ENCODE assay signal across 8 cellular contexts in the genomic region with DNA sequence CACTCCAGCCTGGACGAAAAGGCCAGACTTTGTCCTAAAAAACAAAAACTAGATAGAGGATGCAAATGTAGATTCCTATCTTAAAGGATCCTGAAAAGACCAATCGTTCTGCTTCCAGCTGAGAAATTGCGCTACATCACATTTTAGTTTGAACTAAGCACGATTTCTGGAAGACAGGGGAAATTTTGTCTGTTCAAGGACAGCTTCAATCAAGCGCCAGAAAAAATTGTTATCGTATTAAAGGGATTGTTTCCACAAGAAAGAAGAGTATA. TPM values are rescaled to one million over a fixed set of nuclear protein-coding genes. Genes with fewer than 3 reads are reported as not detected.
A peak's percentile ranks its signal among the peaks of the same experiment; 100 is the strongest.
DNase-seq lines count a peak whose midpoint lies in the region; ATAC-seq, FAIRE-seq and TF ChIP-seq lines count a peak whose summit lies in the region.

No MANE protein-coding gene starts in this region.

- TF ChIP-seq CTCF in astrocyte of the spinal cord (IDR thresholded peaks at IDR 0.05; ENCODE audit: low read depth, low read length), result no peak
- no peak for TF ChIP-seq CTCF in HepG2 (CRISPR knock-in tag; IDR thresholded peaks at IDR 0.05)

- no peak for TF ChIP-seq EP300 in HepG2 (IDR thresholded peaks at IDR 0.05; ENCODE audit: low read depth in 2 of 2, low read length in 2 of 2)
- TF ChIP-seq EP300 in HepG2 (CRISPR knock-in tag; IDR thresholded peaks at IDR 0.05; ENCODE audit: borderline replicate concordance), result no peak

- no peak for ATAC-seq in HepG2

- H3K9ac ChIP-seq in HepG2 (ENCODE audit: insufficient read depth, low read depth, low read length), result peak overlapping the region; percentile 84

- TF ChIP-seq RAD21 in HepG2 (CRISPR knock-in tag; IDR thresholded peaks at IDR 0.05), result no peak

- POLR2A ChIA-PET in HepG2 (lab: Yijun Ruan, JAX), result interaction anchor here (1.0 to 8.1 kb wide), 6 partner anchors 9 to 31 kb away, joined by 5 to 172 read pairs (median 13); a partner anchor contains a TSS

- H3K4me1 Mint-ChIP-seq in activated T-cell treated with anti-CD3 and anti-CD28 coated beads, Interleukin-2, amount 50 U/mL, for 24 hours (ENCODE audit: low read depth), result peaks cover 48% of the 10 kb centered on the region

- no peak for TF ChIP-seq POLR2A in HepG2 (IDR thresholded peaks at IDR 0.05; ENCODE audit: insufficient read depth in 1 of 2, low read depth in 2 of 2, low read length in 2 of 2)

- no TSS peak for BruUV-seq in HepG2 (replicated peaks; lab: Mats Ljungman, UMichigan)

- H3K4me2 ChIP-seq in HepG2 (ENCODE audit: low read depth, low read length), result peak overlapping the region; percentile 93

- H3K36me3 ChIP-seq in HepG2 (replicated peaks in 1 of 2; ENCODE audit: control insufficient read depth in 1 of 2, insufficient read depth in 2 of 2, low read length in 2 of 2) (0 out of 5 replicates have a peak, but pooled peaks cover 0 to 2% of the 10 kb centered on the region in 2 experiments), thymus (ENCODE audit: control insufficient read depth, insufficient read depth) (no peaks in the 10 kb centered on the region)

- H3K9me3 ChIP-seq in HepG2 (ENCODE audit: low read length) (no peaks in the 10 kb centered on the region), thymus (ENCODE audit: control insufficient read depth) (no peaks in the 10 kb centered on the region)

- peak overlapping the region; percentile 87 for H3K27ac ChIP-seq in HepG2 (ENCODE audit: extremely low read length, insufficient read depth, low read length)
- H3K27ac ChIP-seq in thymus (ENCODE audit: low read depth), result no peak overlapping the region

- FAIRE-seq in HepG2 (lab: Jason Lieb, UNC), result no peak

- WGBS in HepG2 (ENCODE audit: low lambda C conversion rate), result 8% methylated on average over 6 of the region's 6 CpGs
- 72% methylated on average over 6 of the region's 6 CpGs for WGBS in thymus

- intact Hi-C loops in HepG2 (cut with micrococcal nuclease; ENCODE audit: unreplicated experiment), result loop anchor here (1.0 kb wide), 2 partner anchors 18 to 31 kb away; a partner anchor contains a TSS

- H3K4me3 Mint-ChIP-seq in activated T-cell treated with anti-CD3 and anti-CD28 coated beads, Interleukin-2, amount 50 U/mL, for 24 hours, result peak overlapping the region; percentile 89

- H4K20me1 ChIP-seq in HepG2 (ENCODE audit: insufficient read depth, low read length), result peaks cover 26% of the 10 kb centered on the region

- in situ Hi-C loops in astrocyte of the spinal cord (cut with HindIII; ENCODE audit: low sequenced_read_pairs) (no loop called here), HepG2 (cut with HindIII; ENCODE audit: extremely low pct_ligation_motif_present, low pct_unique_long_range_greater_than_20kb) (no loop called here)

- no peaks in the 10 kb centered on the region for H3K27me3 Mint-ChIP-seq in activated T-cell treated with anti-CD3 and anti-CD28 coated beads, Interleukin-2, amount 50 U/mL, for 24 hours

- no peaks in the 10 kb centered on the region; a peak in 1 of 5 replicates for H3K27me3 ChIP-seq in HepG2 (ENCODE audit: control insufficient read depth in 1 of 2, insufficient read depth in 2 of 2, low read length in 2 of 2)
- no peaks in the 10 kb centered on the region for H3K27me3 ChIP-seq in thymus (ENCODE audit: control insufficient read depth, insufficient read depth)

- H2AFZ ChIP-seq in HepG2 (ENCODE audit: low read length), result peak overlapping the region; percentile 49

- no peak for DNase-seq in activated T-cell treated with anti-CD3 and anti-CD28 coated beads, Interleukin-2, amount 50 U/mL, for 24 hours
- DNase-seq in activated T-cell treated with anti-CD3 and anti-CD28 coated beads, Interleukin-2, amount 50 U/mL, for 1 hour, result no peak
- DNase-seq in astrocyte of the spinal cord (ENCODE audit: low read depth, low spot score) (no peak), HepG2 (ENCODE audit: low spot score) (no peak), nucleus accumbens (lab: John Stamatoyannopoulos, UW) (no peak)
- DNase-seq in stimulated activated CD4-positive, alpha-beta T cell treated with anti-CD3 and anti-CD28 coated beads, Interleukin-15, amount 100 ng/mL, for 24 hours, result no peak
- no peak for DNase-seq in activated CD4-positive, alpha-beta T cell treated with anti-CD3 and anti-CD28 coated beads for 4 hours

- CTCF ChIA-PET in HepG2 (lab: Yijun Ruan, JAX; ENCODE audit: low intra/inter-chr PET ratio, low total read pairs), result no interaction called here

- H3K36me3 Mint-ChIP-seq in activated T-cell treated with anti-CD3 and anti-CD28 coated beads, Interleukin-2, amount 50 U/mL, for 24 hours (ENCODE audit: low read depth), result peaks cover 15% of the 10 kb centered on the region

- peak overlapping the region; percentile 51 for H3K4me3 ChIP-seq in astrocyte of the spinal cord (ENCODE audit: low read depth, low read length)
- peak overlapping the region; percentile 81 to 93 (median 88) for H3K4me3 ChIP-seq in HepG2 (replicated peaks in 1 of 3; ENCODE audit: insufficient read depth in 1 of 3, low read depth in 2 of 3, low read length in 3 of 3)
- peak overlapping the region; percentile 70 for H3K4me3 ChIP-seq in thymus (ENCODE audit: low read length)

- peaks cover 43% of the 10 kb centered on the region for H3K79me2 ChIP-seq in HepG2 (ENCODE audit: insufficient read depth, low read length)

- H3K4me1 ChIP-seq in HepG2 (ENCODE audit: insufficient read depth, low read length) (peaks cover 24% of the 10 kb centered on the region), thymus (ENCODE audit: control insufficient read depth, insufficient read depth, low read length) (peaks cover 3% of the 10 kb centered on the region)

- no peaks in the 10 kb centered on the region for H3K9me3 Mint-ChIP-seq in activated T-cell treated with anti-CD3 and anti-CD28 coated beads, Interleukin-2, amount 50 U/mL, for 24 hours

- H3K27ac Mint-ChIP-seq in activated T-cell treated with anti-CD3 and anti-CD28 coated beads, Interleukin-2, amount 50 U/mL, for 24 hours, result peak overlapping the region; percentile 92

TF ChIP-seq in HepG2, 621 proteins besides CTCF, POLR2A, EP300 and RAD21:
- TF ChIP-seq ZNF317 (CRISPR knock-in tag; IDR thresholded peaks at IDR 0.05) (0 out of 2 replicates have a peak, but pooled peaks have one; percentile 9), SNAI1 (CRISPR knock-in tag; IDR thresholded peaks at IDR 0.05; ENCODE audit: borderline replicate concordance) (0 out of 2 replicates have a peak, but pooled peaks have one; percentile 44), ZNF557 (CRISPR knock-in tag; IDR thresholded peaks at IDR 0.05) (0 out of 2 replicates have a peak, but pooled peaks have one; percentile 42), KLF9 (CRISPR knock-in tag; IDR thresholded peaks at IDR 0.05; ENCODE audit: low read depth) (0 out of 2 replicates have a peak, but pooled peaks have one; percentile 4), STAT5B (CRISPR knock-in tag; IDR thresholded peaks at IDR 0.05) (no peak), ARNTL (CRISPR knock-in tag; IDR thresholded peaks at IDR 0.05) (no peak)

RNA-seq across cellular contexts. Expression of a gene that starts 0.7 kb away (rescaled TPM):
- total RNA-seq in HepG2 (2016; rRNA removed; fragmentation: Illumina TruSeq; extraction: Trizol), result 120 and 158 TPM in 2 replicates
- 37.4 and 46.0 TPM in 2 replicates for total RNA-seq in HepG2 (2016; cell fraction: cytosol; rRNA removed; fragmentation: Illumina TruSeq; extraction: Trizol; ENCODE audit: low read depth)
- 110 and 160 TPM in 2 replicates for total RNA-seq in HepG2 (2016; cell fraction: insoluble cytoplasmic fraction; rRNA removed; fragmentation: Illumina TruSeq; extraction: Trizol)
- 80.0 and 109 TPM in 2 replicates for total RNA-seq in HepG2 (2016; cell fraction: membrane; rRNA removed; fragmentation: Illumina TruSeq; extraction: Trizol)
- 123 and 135 TPM in 2 replicates for total RNA-seq in HepG2 (2016; cell fraction: nucleus; rRNA removed; fragmentation: Illumina TruSeq; extraction: Trizol)
- polyA plus RNA-seq in HepG2 (2011; rRNA removed) (99.1 and 121 TPM in 2 replicates), thymus (59.9 TPM)
- 45.0 and 85.9 TPM in 2 replicates for polyA plus RNA-seq in HepG2 (2011; cell fraction: cytosol; rRNA removed)
- 16.3 and 22.2 TPM in 2 replicates for polyA plus RNA-seq in HepG2 (2011; cell fraction: nucleus; rRNA removed)
- polyA plus RNA-seq in HepG2 (2012), result 185 and 257 TPM in 2 replicates
- polyA plus RNA-seq in HepG2 (2016; cell fraction: cytosol; fragmentation: Illumina TruSeq; extraction: Trizol; ENCODE audit: low read depth), result 40.7 and 42.3 TPM in 2 replicates
- polyA plus RNA-seq in HepG2 (2016; cell fraction: insoluble cytoplasmic fraction; fragmentation: Illumina TruSeq; extraction: Trizol; ENCODE audit: low read depth), result 99.3 and 110 TPM in 2 replicates
- polyA plus RNA-seq in HepG2 (2016; cell fraction: membrane; fragmentation: Illumina TruSeq; extraction: Trizol; ENCODE audit: low read depth), result 66.9 and 69.9 TPM in 2 replicates
- polyA plus RNA-seq in HepG2 (2016; cell fraction: nucleus; fragmentation: Illumina TruSeq; extraction: Trizol; ENCODE audit: insufficient read depth, low read depth), result 168 and 180 TPM in 2 replicates
- 14.6 and 50.4 TPM in 2 replicates for polyA minus RNA-seq in HepG2 (2011; rRNA and poly(A)+ RNA removed; ENCODE audit: low replicate concordance)
- polyA minus RNA-seq in HepG2 (2011; cell fraction: cytosol; rRNA and poly(A)+ RNA removed), result 52.1 and 76.8 TPM in 2 replicates
- 62.1 and 76.0 TPM in 2 replicates for polyA minus RNA-seq in HepG2 (2011; cell fraction: nucleus; rRNA and poly(A)+ RNA removed)

RNA-seq across cellular contexts. Expression of a gene that starts 30.7 kb away (rescaled TPM):
- 9.7 and 10.4 TPM in 2 replicates for total RNA-seq in HepG2 (2016; rRNA removed; fragmentation: Illumina TruSeq; extraction: Trizol)
- 4.4 and 4.5 TPM in 2 replicates for total RNA-seq in HepG2 (2016; cell fraction: cytosol; rRNA removed; fragmentation: Illumina TruSeq; extraction: Trizol; ENCODE audit: low read depth)
- total RNA-seq in HepG2 (2016; cell fraction: insoluble cytoplasmic fraction; rRNA removed; fragmentation: Illumina TruSeq; extraction: Trizol), result 8.4 and 12.1 TPM in 2 replicates
- total RNA-seq in HepG2 (2016; cell fraction: membrane; rRNA removed; fragmentation: Illumina TruSeq; extraction: Trizol), result 6.1 and 6.5 TPM in 2 replicates
- total RNA-seq in HepG2 (2016; cell fraction: nucleus; rRNA removed; fragmentation: Illumina TruSeq; extraction: Trizol), result 12.8 and 15.6 TPM in 2 replicates
- polyA plus RNA-seq in HepG2 (2011; rRNA removed), result 11.2 and 12.3 TPM in 2 replicates
- 7.3 and 10.3 TPM in 2 replicates for polyA plus RNA-seq in HepG2 (2011; cell fraction: cytosol; rRNA removed)
- polyA plus RNA-seq in HepG2 (2011; cell fraction: nucleus; rRNA removed), result 6.9 and 8.4 TPM in 2 replicates
- 19.7 and 20.0 TPM in 2 replicates for polyA plus RNA-seq in HepG2 (2012)
- polyA plus RNA-seq in HepG2 (2016; cell fraction: cytosol; fragmentation: Illumina TruSeq; extraction: Trizol; ENCODE audit: low read depth), result 8.1 and 8.4 TPM in 2 replicates
- polyA plus RNA-seq in HepG2 (2016; cell fraction: insoluble cytoplasmic fraction; fragmentation: Illumina TruSeq; extraction: Trizol; ENCODE audit: low read depth), result 22.9 and 26.8 TPM in 2 replicates
- 7.6 and 9.6 TPM in 2 replicates for polyA plus RNA-seq in HepG2 (2016; cell fraction: membrane; fragmentation: Illumina TruSeq; extraction: Trizol; ENCODE audit: low read depth)
- 41.0 and 46.0 TPM in 2 replicates for polyA plus RNA-seq in HepG2 (2016; cell fraction: nucleus; fragmentation: Illumina TruSeq; extraction: Trizol; ENCODE audit: insufficient read depth, low read depth)
- 9.9 and 15.3 TPM in 2 replicates for polyA minus RNA-seq in HepG2 (2011; rRNA and poly(A)+ RNA removed; ENCODE audit: low replicate concordance)
- 6.2 and 9.4 TPM in 2 replicates for polyA minus RNA-seq in HepG2 (2011; cell fraction: cytosol; rRNA and poly(A)+ RNA removed)
- 21.8 and 27.0 TPM in 2 replicates for polyA minus RNA-seq in HepG2 (2011; cell fraction: nucleus; rRNA and poly(A)+ RNA removed)
- polyA plus RNA-seq in thymus, result 34.5 TPM
